In the genomic region with DNA sequence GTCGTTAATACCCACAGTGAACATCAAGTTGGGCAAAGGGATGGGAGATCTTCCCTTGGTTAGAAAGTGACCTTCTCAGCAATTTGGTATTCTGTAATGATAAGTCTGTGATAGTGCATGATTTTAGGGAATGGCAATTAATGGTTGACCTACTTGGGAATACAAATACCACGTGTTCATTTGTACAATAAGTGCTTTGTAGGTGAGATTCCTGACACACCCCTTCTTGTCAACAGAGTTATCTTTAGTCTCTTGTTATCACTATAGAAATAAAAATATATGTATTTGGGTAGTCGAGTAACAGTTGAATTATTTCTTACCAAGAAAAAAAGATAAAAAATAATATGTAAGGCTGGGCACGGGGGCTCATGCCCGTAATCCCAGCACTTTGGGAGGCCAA, we compare ENCODE assay signal across 1 cellular context.
TF ChIP-seq lines count a peak whose summit lies in the region.

No MANE protein-coding gene starts in this region.

TF ChIP-seq in HEK293, 187 proteins besides CTCF, POLR2A, EP300 and RAD21:
- TF ChIP-seq GLIS1 (tag by site-specific recombination; IDR thresholded peaks at IDR 0.05) (0 out of 2 replicates have a peak, but pooled peaks have one; percentile 1), ZNF830 (tag by site-specific recombination; IDR thresholded peaks at IDR 0.05; ENCODE audit: low read depth) (no peak), ZNF391 (tag by site-specific recombination; IDR thresholded peaks at IDR 0.05; ENCODE audit: borderline replicate concordance, low read depth) (no peak), ZNF37A (tag by site-specific recombination; IDR thresholded peaks at IDR 0.05) (no peak), ZNF292 (tag by site-specific recombination; IDR thresholded peaks at IDR 0.05; ENCODE audit: borderline replicate concordance, low read depth) (no peak), ZNF302 (tag by site-specific recombination; IDR thresholded peaks at IDR 0.05; ENCODE audit: low read depth) (no peak)
